In the genomic region with DNA sequence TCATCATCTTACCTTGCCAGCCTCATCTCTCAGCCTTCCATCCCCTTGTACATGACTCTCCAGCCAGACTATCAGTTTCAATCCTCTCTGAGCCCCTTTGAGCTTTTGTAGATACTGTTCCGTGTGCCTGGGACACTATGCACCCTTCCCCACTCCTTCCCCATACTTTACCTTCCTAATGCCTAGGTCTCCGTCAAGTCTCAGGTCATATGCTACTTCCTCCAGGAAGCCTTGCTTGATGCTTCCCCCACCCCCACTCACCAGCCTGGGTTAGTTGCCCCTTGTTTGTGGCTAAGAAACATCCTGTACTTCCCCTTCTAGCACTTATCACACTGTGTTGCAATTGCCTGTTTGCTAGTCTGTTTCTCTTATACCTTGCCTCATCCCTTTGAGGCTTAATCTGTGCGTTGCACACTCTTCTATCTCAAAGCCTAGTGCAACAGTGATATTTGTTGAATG, we compare ENCODE assay signal across 9 cellular contexts. TPM values are rescaled to one million over a fixed set of nuclear protein-coding genes. Genes with fewer than 3 reads are reported as not detected.
A peak's percentile ranks its signal among the peaks of the same experiment; 100 is the strongest.
DNase-seq lines count a peak whose midpoint lies in the region; TF ChIP-seq lines count a peak whose summit lies in the region.
"Had no signal": no experiment of that assay in that cellular context is flagged by ENCODE, and none has a peak within 500 bp of the region (broad histone marks: within the 10 kb centered on the region; RNA-seq: fewer than 3 reads in every experiment).

No MANE protein-coding gene starts in this region.

- no peaks in the 10 kb centered on the region for H3K27me3 ChIP-seq in liver (ENCODE audit: control insufficient read depth in 4 of 4, insufficient read depth in 4 of 4, low read length in 3 of 4)
- H3K27me3 ChIP-seq in osteoblast (ENCODE audit: insufficient read depth, low read length): peaks cover 13% of the 10 kb centered on the region

- H3K27ac ChIP-seq in C4-2B (peak overlapping the region; percentile 22; the same call in 1 of the 2 replicates), liver (ENCODE audit: low read depth in 1 of 2, low read length in 2 of 2) (peak overlapping the region; percentile 98), osteoblast (ENCODE audit: low read depth, low read length) (no peak overlapping the region)

- H3K4me3 ChIP-seq in liver (ENCODE audit: low read depth in 1 of 3, low read length in 3 of 3) (no peak overlapping the region), osteoblast (ENCODE audit: insufficient read depth, low read length) (no peak overlapping the region)

- intact Hi-C loops in posterior cingulate gyrus (cut with DNase I): no loop called here

- H3K4me1 ChIP-seq in liver (ENCODE audit: control insufficient read depth in 4 of 4, insufficient read depth in 4 of 4, low read length in 3 of 4): peaks cover 11 to 34% (median 25%) of the 10 kb centered on the region in 4 donors
- H3K4me1 ChIP-seq in osteoblast (ENCODE audit: insufficient read depth, low read length): peaks cover 21% of the 10 kb centered on the region

- H3K9me3 ChIP-seq in liver (ENCODE audit: control insufficient read depth in 4 of 4, low read length in 3 of 4) (no peaks in the 10 kb centered on the region), osteoblast (ENCODE audit: low read depth, low read length) (no peaks in the 10 kb centered on the region)

- H2AFZ ChIP-seq in osteoblast (ENCODE audit: low read length): no peak overlapping the region

- 73% methylated on average over 3 of the region's 3 CpGs for WGBS in liver

- H3K9ac ChIP-seq in liver (ENCODE audit: low read depth in 1 of 2, low read length in 2 of 2): peak overlapping the region in 1 of 2 donors; percentile 43

- DNase-seq in NAMALWA (ENCODE audit: low spot score) (peak; percentile 65), HPDE6-E6E7 (ENCODE audit: extremely low spot score) (no peak), osteoblast (ENCODE audit: insufficient read length, low spot score, missing footprints) (no peak), posterior cingulate gyrus (no peak), midbrain (lab: John Stamatoyannopoulos, UW) (no peak)
- DNase-seq in activated CD8-positive, alpha-beta memory T cell treated with anti-CD3 and anti-CD28 coated beads, Interleukin-2, amount 50 U/mL, for 4 hours: peak; percentile 68
- DNase-seq: T1000 had no signal

- TF ChIP-seq RAD21 in liver (IDR thresholded peaks at IDR 0.05): no peak

- no peak overlapping the region for H3K4me2 ChIP-seq in osteoblast (ENCODE audit: insufficient read depth, low read length)

- no peak for TF ChIP-seq CTCF in C4-2B (conservative IDR thresholded peaks at IDR 0.05)
- TF ChIP-seq CTCF in liver (IDR thresholded peaks at IDR 0.05; ENCODE audit: low read depth, low read length, missing input control): no peak
- TF ChIP-seq CTCF in osteoblast (IDR thresholded peaks at IDR 0.05; ENCODE audit: extremely low read depth, low read depth, low read length): no peak

- H3K36me3 ChIP-seq in liver (ENCODE audit: control insufficient read depth in 4 of 4, insufficient read depth in 3 of 4, low read depth in 1 of 4, low read length in 3 of 4) (no peaks in the 10 kb centered on the region), osteoblast (ENCODE audit: insufficient read depth, low read length) (no peaks in the 10 kb centered on the region)

- no peaks in the 10 kb centered on the region for H3K79me2 ChIP-seq in osteoblast (ENCODE audit: insufficient read depth, low read length)

- H4K20me1 ChIP-seq in osteoblast (ENCODE audit: insufficient read depth, low read length): no peaks in the 10 kb centered on the region

TF ChIP-seq in liver, 16 proteins besides CTCF, POLR2A, EP300 and RAD21:
- TF ChIP-seq SP1 (IDR thresholded peaks at IDR 0.05): peak; percentile 43
- no peak for TF ChIP-seq REST (IDR thresholded peaks at IDR 0.05)
- TF ChIP-seq, protein P1, sequence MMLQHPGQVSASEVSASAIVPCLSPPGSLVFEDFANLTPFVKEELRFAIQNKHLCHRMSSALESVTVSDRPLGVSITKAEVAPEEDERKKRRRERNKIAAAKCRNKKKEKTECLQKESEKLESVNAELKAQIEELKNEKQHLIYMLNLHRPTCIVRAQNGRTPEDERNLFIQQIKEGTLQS (IDR thresholded peaks at IDR 0.05): no peak
- no peak for TF ChIP-seq HNF4G (IDR thresholded peaks at IDR 0.05)
- TF ChIP-seq NR2F2 (IDR thresholded peaks at IDR 0.05): no peak
- no peak for TF ChIP-seq RXRA (IDR thresholded peaks at IDR 0.05)

RNA-seq across cellular contexts. Expression of gene USP3, which starts 6.7 kb away (rescaled TPM):
- total RNA-seq in liver: 10 to 100 TPM; 17.3 to 25.4 TPM
- 10 to 100 TPM in 1 of 2 donors, 1 to 10 TPM in 1; 8.5 to 12.3 TPM for polyA plus RNA-seq in liver
- 60.1 and 60.7 TPM in 2 replicates for total RNA-seq in osteoblast

Comparison
In these comparisons a context has a peak if more than half of its experiments do, and no peak if none do; other contexts are left out.
1. DNase-seq: peak in NAMALWA (single experiment) and activated CD8-positive, alpha-beta memory T cell treated with anti-CD3 and anti-CD28 coated beads, Interleukin-2, amount 50 U/mL, for 4 hours (single experiment); none in HPDE6-E6E7 (single experiment), osteoblast (single experiment), posterior cingulate gyrus (0 of 10) and midbrain (single experiment).